8 cellular contexts compared by ENCODE assay signal in the genomic region with DNA sequence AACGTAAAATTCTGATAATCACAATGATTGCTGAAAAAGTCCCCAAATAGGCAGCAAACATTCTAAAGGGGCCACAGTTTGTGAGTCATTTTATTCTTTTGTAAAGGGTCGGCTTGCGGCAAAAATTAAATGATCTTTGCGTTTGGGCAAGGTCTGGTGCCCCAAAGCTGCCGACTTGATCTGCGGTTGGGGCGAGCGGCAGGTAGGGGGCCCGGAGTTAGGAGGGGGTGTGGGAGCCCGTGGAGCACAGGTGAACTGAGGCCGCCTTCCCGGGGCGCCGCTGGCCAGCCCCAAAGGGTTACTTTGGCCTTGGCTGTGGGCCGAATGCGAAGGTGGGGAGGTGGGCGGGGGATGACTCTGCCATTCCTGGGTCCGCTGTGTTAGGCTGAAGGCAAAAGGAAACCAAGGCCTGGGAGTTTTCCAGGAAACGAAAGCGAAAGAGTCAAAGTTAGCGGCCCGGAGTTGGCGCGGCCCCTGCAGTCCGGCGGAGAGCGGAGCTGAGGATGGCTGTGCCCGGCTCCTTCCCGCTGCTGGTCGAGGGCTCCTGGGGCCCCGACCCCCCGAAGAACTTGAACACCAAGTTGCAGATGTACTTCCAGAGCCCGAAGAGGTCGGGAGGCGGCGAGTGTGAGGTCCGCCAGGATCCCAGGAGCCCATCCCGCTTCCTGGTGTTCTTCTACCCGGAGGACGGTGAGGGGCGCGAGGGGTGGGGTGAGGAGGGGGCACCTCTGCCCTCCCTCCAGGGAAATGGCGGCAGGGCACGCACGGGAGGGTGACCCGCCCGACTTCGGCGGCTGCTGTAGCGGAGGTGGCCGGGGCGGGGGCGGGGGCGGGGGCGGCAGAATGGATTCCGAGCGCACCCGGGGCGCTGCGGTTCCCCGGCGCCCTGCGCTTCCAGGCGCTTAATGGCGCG. TPM values are rescaled to one million over a fixed set of nuclear protein-coding genes. Genes with fewer than 3 reads are reported as not detected.
DNase-seq lines count a peak whose midpoint lies in the region; ATAC-seq and TF ChIP-seq lines count a peak whose summit lies in the region.

A gene with protein sequence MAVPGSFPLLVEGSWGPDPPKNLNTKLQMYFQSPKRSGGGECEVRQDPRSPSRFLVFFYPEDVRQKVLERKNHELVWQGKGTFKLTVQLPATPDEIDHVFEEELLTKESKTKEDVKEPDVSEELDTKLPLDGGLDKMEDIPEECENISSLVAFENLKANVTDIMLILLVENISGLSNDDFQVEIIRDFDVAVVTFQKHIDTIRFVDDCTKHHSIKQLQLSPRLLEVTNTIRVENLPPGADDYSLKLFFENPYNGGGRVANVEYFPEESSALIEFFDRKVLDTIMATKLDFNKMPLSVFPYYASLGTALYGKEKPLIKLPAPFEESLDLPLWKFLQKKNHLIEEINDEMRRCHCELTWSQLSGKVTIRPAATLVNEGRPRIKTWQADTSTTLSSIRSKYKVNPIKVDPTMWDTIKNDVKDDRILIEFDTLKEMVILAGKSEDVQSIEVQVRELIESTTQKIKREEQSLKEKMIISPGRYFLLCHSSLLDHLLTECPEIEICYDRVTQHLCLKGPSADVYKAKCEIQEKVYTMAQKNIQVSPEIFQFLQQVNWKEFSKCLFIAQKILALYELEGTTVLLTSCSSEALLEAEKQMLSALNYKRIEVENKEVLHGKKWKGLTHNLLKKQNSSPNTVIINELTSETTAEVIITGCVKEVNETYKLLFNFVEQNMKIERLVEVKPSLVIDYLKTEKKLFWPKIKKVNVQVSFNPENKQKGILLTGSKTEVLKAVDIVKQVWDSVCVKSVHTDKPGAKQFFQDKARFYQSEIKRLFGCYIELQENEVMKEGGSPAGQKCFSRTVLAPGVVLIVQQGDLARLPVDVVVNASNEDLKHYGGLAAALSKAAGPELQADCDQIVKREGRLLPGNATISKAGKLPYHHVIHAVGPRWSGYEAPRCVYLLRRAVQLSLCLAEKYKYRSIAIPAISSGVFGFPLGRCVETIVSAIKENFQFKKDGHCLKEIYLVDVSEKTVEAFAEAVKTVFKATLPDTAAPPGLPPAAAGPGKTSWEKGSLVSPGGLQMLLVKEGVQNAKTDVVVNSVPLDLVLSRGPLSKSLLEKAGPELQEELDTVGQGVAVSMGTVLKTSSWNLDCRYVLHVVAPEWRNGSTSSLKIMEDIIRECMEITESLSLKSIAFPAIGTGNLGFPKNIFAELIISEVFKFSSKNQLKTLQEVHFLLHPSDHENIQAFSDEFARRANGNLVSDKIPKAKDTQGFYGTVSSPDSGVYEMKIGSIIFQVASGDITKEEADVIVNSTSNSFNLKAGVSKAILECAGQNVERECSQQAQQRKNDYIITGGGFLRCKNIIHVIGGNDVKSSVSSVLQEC (N-terminal part only) (plus strand): TSS at position 459 of the 913 bp plus-strand sequence. CDS start 45 bp downstream, at position 504.

- H3K27me3 ChIP-seq in HUES48 (ENCODE audit: control insufficient read depth, insufficient read depth, low read length) (peaks cover 9% of the 10 kb centered on the region; the same call in 1 of the 2 replicates), adipocyte (replicated peaks; ENCODE audit: control insufficient read depth, insufficient read depth, low read length) (no peaks in the 10 kb centered on the region), parathyroid adenoma (ENCODE audit: control insufficient read depth, insufficient read depth, low read length) (no peaks in the 10 kb centered on the region), transverse colon (no peaks in the 10 kb centered on the region)

- peak within 1 kb of the TSS; percentile 99 to 100 for H3K27ac Mint-ChIP-seq in T-cell

- WGBS in transverse colon (ENCODE audit: low coverage in 1 of 2), 2 donors = 0 to 1% methylated on average over 3 to 66 of the region's 66 CpGs

- H3K27ac ChIP-seq in HUES48 (ENCODE audit: low read depth, low read length) (peak within 1 kb of the TSS; percentile 42), parathyroid adenoma (peak within 1 kb of the TSS; percentile 90), transverse colon (peak within 1 kb of the TSS; percentile 93 to 97 (median 94))

- in situ Hi-C loops in transverse colon (cut with MboI; ENCODE audit: low pct_ligation_motif_present in 1 of 4, low pct_unique_long_range_greater_than_20kb in 1 of 4, low sequenced_read_pairs in 3 of 4) = loop anchor here in 2 of 4 donors (25.0 kb wide), 2 partner anchors 268 to 293 kb away; a partner anchor contains a TSS

- peak; percentile 94 for TF ChIP-seq POLR2A in GM19099 (IDR thresholded peaks at IDR 0.05; ENCODE audit: extremely low read depth, insufficient read length, low read depth)
- TF ChIP-seq POLR2A in transverse colon (IDR thresholded peaks at IDR 0.05) = peak; percentile 68

- peak; percentile 58 for DNase-seq in AML-193 (lab: John Stamatoyannopoulos, UW)
- DNase-seq in T-cell = peak; percentile 19 to 65 (median 50)
- DNase-seq in adipocyte (ENCODE audit: low read depth) = peak; percentile 89
- DNase-seq in Right ventricle myocardium superior = peak; percentile 83
- DNase-seq in transverse colon = peak; percentile 82

- H3K4me1 ChIP-seq in HUES48 (ENCODE audit: control insufficient read depth, insufficient read depth, low read length) = peaks cover 13% of the 10 kb centered on the region
- H3K4me1 ChIP-seq in adipocyte (ENCODE audit: control insufficient read depth, insufficient read depth, low read length) = peaks cover 17% of the 10 kb centered on the region
- H3K4me1 ChIP-seq in parathyroid adenoma = peaks cover 5% of the 10 kb centered on the region
- H3K4me1 ChIP-seq in transverse colon = peaks cover 8 to 48% (median 16%) of the 10 kb centered on the region in 4 donors

- intact Hi-C loops in Right ventricle myocardium superior (cut with DNase I) = no loop called here
- intact Hi-C loops in transverse colon (cut with DNase I; ENCODE audit: low total_unique reads) = loop anchor here (5.0 kb wide), 2 partner anchors 118 to 288 kb away; a partner anchor contains a TSS

- H3K9me3 Mint-ChIP-seq in T-cell = no peaks in the 10 kb centered on the region

- H3K36me3 Mint-ChIP-seq in T-cell = peaks cover 9% of the 10 kb centered on the region

- no peak for TF ChIP-seq EP300 in transverse colon (IDR thresholded peaks at IDR 0.05; ENCODE audit: low read depth)

- no peaks in the 10 kb centered on the region for H3K27me3 Mint-ChIP-seq in T-cell

- no peaks in the 10 kb centered on the region for H3K79me2 ChIP-seq in parathyroid adenoma

- H3K36me3 ChIP-seq in HUES48 (ENCODE audit: control insufficient read depth, insufficient read depth, low read length) (no peaks in the 10 kb centered on the region), adipocyte (ENCODE audit: control insufficient read depth, insufficient read depth, low read length, severe bottlenecking) (no peaks in the 10 kb centered on the region), parathyroid adenoma (ENCODE audit: control insufficient read depth, insufficient read depth, low read length) (no peaks in the 10 kb centered on the region), transverse colon (no peaks in the 10 kb centered on the region)

- TF ChIP-seq CTCF in parathyroid adenoma (IDR thresholded peaks at IDR 0.05) (peak; percentile 16), transverse colon (IDR thresholded peaks at IDR 0.05) (peak in 3 of 5 experiments; percentile 21 to 52 (median 45))

- H3K9me3 ChIP-seq in HUES48 (ENCODE audit: control insufficient read depth, insufficient read depth, low read length) (no peaks in the 10 kb centered on the region; the same call in 1 of the 2 replicates), adipocyte (ENCODE audit: control insufficient read depth, low read length) (no peaks in the 10 kb centered on the region), parathyroid adenoma (ENCODE audit: control insufficient read depth, low read length) (no peaks in the 10 kb centered on the region), transverse colon (no peaks in the 10 kb centered on the region)

- CTCF ChIA-PET in T-cell (lab: Charles Lee) = interaction anchor here (0.6 to 5.2 kb wide), 8 partner anchors 113 to 296 kb away, joined by 3 to 112 read pairs (median 10); a partner anchor contains a TSS

- POLR2A ChIA-PET in T-cell (lab: Charles Lee) = interaction anchor here in 1 of 2 donors (0.7 kb wide), 1 partner anchor 74 kb away, joined by 5 read pairs; no protein-coding TSS in a partner anchor

- H3K9ac ChIP-seq in HUES48 (ENCODE audit: low read depth, low read length) = peak within 1 kb of the TSS; percentile 74
- peak within 1 kb of the TSS; percentile 78 for H3K9ac ChIP-seq in adipocyte (ENCODE audit: low read length)
- H3K9ac ChIP-seq in parathyroid adenoma = peak within 1 kb of the TSS; percentile 71

- peaks cover 64 to 65% (median 65%) of the 10 kb centered on the region in 3 donors for H3K4me1 Mint-ChIP-seq in T-cell

- peak within 1 kb of the TSS; percentile 86 for H3K4me2 ChIP-seq in parathyroid adenoma (ENCODE audit: low read length)

- peak within 1 kb of the TSS; percentile 93 to 97 (median 94) for H3K4me3 Mint-ChIP-seq in T-cell

- peak; percentile 64 to 79 (median 67) for ATAC-seq in T-cell (replicated peaks in 1 of 4)
- peak; percentile 89 for ATAC-seq in Right ventricle myocardium superior (ENCODE audit: poor library complexity)

- peak within 1 kb of the TSS; percentile 99 for H2AFZ ChIP-seq in parathyroid adenoma

- peak within 1 kb of the TSS; percentile 88 for H3K4me3 ChIP-seq in HUES48 (ENCODE audit: low read depth, low read length)
- H3K4me3 ChIP-seq in adipocyte (ENCODE audit: low read length) = peak within 1 kb of the TSS; percentile 91
- peak within 1 kb of the TSS; percentile 87 for H3K4me3 ChIP-seq in parathyroid adenoma (ENCODE audit: low read depth, low read length)
- H3K4me3 ChIP-seq in transverse colon = peak within 1 kb of the TSS; percentile 87 to 99 (median 90)

RNA-seq across cellular contexts. Expression of the gene that starts here (rescaled TPM):
- total RNA-seq in T-cell (10 to 100 TPM; 46.9 to 70.2 (median 47.9) TPM), Right ventricle myocardium superior (10.6 TPM), transverse colon (100 to 1,000 TPM in 1 of 4 donors, 10 to 100 TPM in 3; 35.9 to 211 (median 56.7) TPM)

Comparison
In these comparisons a context has a peak if more than half of its experiments do, and no peak if none do; other contexts are left out.
1. Peak in every context shown above with its lines: DNase-seq, ATAC-seq, H3K4me3 ChIP-seq and H3K27ac ChIP-seq.
2. H3K27ac ChIP-seq: peak in every context shown above with its lines; median percentile 94 in transverse colon; 90 in parathyroid adenoma; 42 in HUES48.